ENCODE assay signal across 1 cellular context in genomic region chr15:41675337-41675736, GRCh38.
TF ChIP-seq lines count a peak whose summit lies in the region.

No MANE protein-coding gene starts in this region.

TF ChIP-seq in HepG2, 621 proteins besides CTCF, POLR2A, EP300 and RAD21 (continues in another document):
- no peak for TF ChIP-seq RBM39 (IDR thresholded peaks at IDR 0.05; ENCODE audit: low read depth, low read length, poor library complexity, severe bottlenecking)
- no peak for TF ChIP-seq ZNF550 (CRISPR knock-in tag; IDR thresholded peaks at IDR 0.05; ENCODE audit: borderline replicate concordance)
- no peak for TF ChIP-seq HNRNPL (IDR thresholded peaks at IDR 0.05; ENCODE audit: low read depth, low read length)
- TF ChIP-seq NR2F6 (IDR thresholded peaks at IDR 0.05), result peak; percentile 33; the same call in 1 of the 2 replicates
- TF ChIP-seq NR2F6 (CRISPR knock-in tag; IDR thresholded peaks at IDR 0.05), result peak; percentile 70
- no peak for TF ChIP-seq ZNF264 (CRISPR knock-in tag; IDR thresholded peaks at IDR 0.05)
- no peak for TF ChIP-seq MAFF (IDR thresholded peaks at IDR 0.05; ENCODE audit: low read depth, low read length)
- no peak for TF ChIP-seq ZNF570 (CRISPR knock-in tag; IDR thresholded peaks at IDR 0.05; ENCODE audit: borderline replicate concordance)
- TF ChIP-seq UBTF (CRISPR knock-in tag; IDR thresholded peaks at IDR 0.05), result no peak
- TF ChIP-seq GABPB1 (CRISPR knock-in tag; IDR thresholded peaks at IDR 0.05), result no peak
- 0 out of 2 replicates have a peak, but pooled peaks have one; percentile 56 for TF ChIP-seq ZNF205 (CRISPR knock-in tag; IDR thresholded peaks at IDR 0.05)
- no peak for TF ChIP-seq CHD4 (IDR thresholded peaks at IDR 0.05; ENCODE audit: borderline replicate concordance, low read length)
- TF ChIP-seq NFATC3 (CRISPR knock-in tag; IDR thresholded peaks at IDR 0.05), result no peak
- no peak for TF ChIP-seq HOXA9 (CRISPR knock-in tag; IDR thresholded peaks at IDR 0.05; ENCODE audit: borderline replicate concordance)
- no peak for TF ChIP-seq SALL2 (CRISPR knock-in tag; IDR thresholded peaks at IDR 0.05)
- TF ChIP-seq ZNF441 (CRISPR knock-in tag; IDR thresholded peaks at IDR 0.05; ENCODE audit: borderline replicate concordance), result no peak
- TF ChIP-seq ZNF121 (CRISPR knock-in tag; IDR thresholded peaks at IDR 0.05), result peak; percentile 94
- TF ChIP-seq ZNF101 (CRISPR knock-in tag; IDR thresholded peaks at IDR 0.05; ENCODE audit: borderline replicate concordance, low read depth), result no peak
- no peak for TF ChIP-seq ELF3 (CRISPR knock-in tag; IDR thresholded peaks at IDR 0.05)
- no peak for TF ChIP-seq SSRP1 (CRISPR knock-in tag; IDR thresholded peaks at IDR 0.05)
- TF ChIP-seq, protein P1, sequence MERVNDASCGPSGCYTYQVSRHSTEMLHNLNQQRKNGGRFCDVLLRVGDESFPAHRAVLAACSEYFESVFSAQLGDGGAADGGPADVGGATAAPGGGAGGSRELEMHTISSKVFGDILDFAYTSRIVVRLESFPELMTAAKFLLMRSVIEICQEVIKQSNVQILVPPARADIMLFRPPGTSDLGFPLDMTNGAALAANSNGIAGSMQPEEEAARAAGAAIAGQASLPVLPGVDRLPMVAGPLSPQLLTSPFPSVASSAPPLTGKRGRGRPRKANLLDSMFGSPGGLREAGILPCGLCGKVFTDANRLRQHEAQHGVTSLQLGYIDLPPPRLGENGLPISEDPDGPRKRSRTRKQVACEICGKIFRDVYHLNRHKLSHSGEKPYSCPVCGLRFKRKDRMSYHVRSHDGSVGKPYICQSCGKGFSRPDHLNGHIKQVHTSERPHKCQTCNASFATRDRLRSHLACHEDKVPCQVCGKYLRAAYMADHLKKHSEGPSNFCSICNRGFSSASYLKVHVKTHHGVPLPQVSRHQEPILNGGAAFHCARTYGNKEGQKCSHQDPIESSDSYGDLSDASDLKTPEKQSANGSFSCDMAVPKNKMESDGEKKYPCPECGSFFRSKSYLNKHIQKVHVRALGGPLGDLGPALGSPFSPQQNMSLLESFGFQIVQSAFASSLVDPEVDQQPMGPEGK (CRISPR knock-in tag; IDR thresholded peaks at IDR 0.05), result no peak
- no peak; the same call in 1 of the 2 replicates for TF ChIP-seq POGZ (CRISPR knock-in tag; IDR thresholded peaks at IDR 0.05)
- no peak for TF ChIP-seq ZNF414 (CRISPR knock-in tag; IDR thresholded peaks at IDR 0.05)
- TF ChIP-seq GATA4 (IDR thresholded peaks at IDR 0.05; ENCODE audit: borderline replicate concordance, low read depth), result no peak
- TF ChIP-seq ZNF17 (CRISPR knock-in tag; IDR thresholded peaks at IDR 0.05), result no peak
- TF ChIP-seq ZNF616 (CRISPR knock-in tag; IDR thresholded peaks at IDR 0.05; ENCODE audit: low read depth), result no peak
- no peak for TF ChIP-seq ZNF569 (CRISPR knock-in tag; IDR thresholded peaks at IDR 0.05; ENCODE audit: borderline replicate concordance)
- TF ChIP-seq, protein P2, sequence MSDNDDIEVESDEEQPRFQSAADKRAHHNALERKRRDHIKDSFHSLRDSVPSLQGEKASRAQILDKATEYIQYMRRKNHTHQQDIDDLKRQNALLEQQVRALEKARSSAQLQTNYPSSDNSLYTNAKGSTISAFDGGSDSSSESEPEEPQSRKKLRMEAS (IDR thresholded peaks at IDR 0.05), result no peak
- TF ChIP-seq, protein P3, sequence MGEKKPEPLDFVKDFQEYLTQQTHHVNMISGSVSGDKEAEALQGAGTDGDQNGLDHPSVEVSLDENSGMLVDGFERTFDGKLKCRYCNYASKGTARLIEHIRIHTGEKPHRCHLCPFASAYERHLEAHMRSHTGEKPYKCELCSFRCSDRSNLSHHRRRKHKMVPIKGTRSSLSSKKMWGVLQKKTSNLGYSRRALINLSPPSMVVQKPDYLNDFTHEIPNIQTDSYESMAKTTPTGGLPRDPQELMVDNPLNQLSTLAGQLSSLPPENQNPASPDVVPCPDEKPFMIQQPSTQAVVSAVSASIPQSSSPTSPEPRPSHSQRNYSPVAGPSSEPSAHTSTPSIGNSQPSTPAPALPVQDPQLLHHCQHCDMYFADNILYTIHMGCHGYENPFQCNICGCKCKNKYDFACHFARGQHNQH (CRISPR knock-in tag; IDR thresholded peaks at IDR 0.05), result no peak
- no peak for TF ChIP-seq NRL (CRISPR knock-in tag; IDR thresholded peaks at IDR 0.05; ENCODE audit: borderline replicate concordance)
- peak; percentile 75; the same call in 1 of the 2 replicates for TF ChIP-seq ZMYM3 (CRISPR knock-in tag; IDR thresholded peaks at IDR 0.05)
- no peak for TF ChIP-seq ZEB1 (IDR thresholded peaks at IDR 0.05; ENCODE audit: insufficient replicate concordance, low read depth)
- TF ChIP-seq ZNF775 (CRISPR knock-in tag; IDR thresholded peaks at IDR 0.05; ENCODE audit: borderline replicate concordance), result no peak
- TF ChIP-seq ZUFSP (CRISPR knock-in tag; IDR thresholded peaks at IDR 0.05; ENCODE audit: borderline replicate concordance), result no peak
- TF ChIP-seq, protein P4, sequence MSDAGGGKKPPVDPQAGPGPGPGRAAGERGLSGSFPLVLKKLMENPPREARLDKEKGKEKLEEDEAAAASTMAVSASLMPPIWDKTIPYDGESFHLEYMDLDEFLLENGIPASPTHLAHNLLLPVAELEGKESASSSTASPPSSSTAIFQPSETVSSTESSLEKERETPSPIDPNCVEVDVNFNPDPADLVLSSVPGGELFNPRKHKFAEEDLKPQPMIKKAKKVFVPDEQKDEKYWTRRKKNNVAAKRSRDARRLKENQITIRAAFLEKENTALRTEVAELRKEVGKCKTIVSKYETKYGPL (CRISPR knock-in tag; IDR thresholded peaks at IDR 0.05), result no peak
- TF ChIP-seq, protein P5, sequence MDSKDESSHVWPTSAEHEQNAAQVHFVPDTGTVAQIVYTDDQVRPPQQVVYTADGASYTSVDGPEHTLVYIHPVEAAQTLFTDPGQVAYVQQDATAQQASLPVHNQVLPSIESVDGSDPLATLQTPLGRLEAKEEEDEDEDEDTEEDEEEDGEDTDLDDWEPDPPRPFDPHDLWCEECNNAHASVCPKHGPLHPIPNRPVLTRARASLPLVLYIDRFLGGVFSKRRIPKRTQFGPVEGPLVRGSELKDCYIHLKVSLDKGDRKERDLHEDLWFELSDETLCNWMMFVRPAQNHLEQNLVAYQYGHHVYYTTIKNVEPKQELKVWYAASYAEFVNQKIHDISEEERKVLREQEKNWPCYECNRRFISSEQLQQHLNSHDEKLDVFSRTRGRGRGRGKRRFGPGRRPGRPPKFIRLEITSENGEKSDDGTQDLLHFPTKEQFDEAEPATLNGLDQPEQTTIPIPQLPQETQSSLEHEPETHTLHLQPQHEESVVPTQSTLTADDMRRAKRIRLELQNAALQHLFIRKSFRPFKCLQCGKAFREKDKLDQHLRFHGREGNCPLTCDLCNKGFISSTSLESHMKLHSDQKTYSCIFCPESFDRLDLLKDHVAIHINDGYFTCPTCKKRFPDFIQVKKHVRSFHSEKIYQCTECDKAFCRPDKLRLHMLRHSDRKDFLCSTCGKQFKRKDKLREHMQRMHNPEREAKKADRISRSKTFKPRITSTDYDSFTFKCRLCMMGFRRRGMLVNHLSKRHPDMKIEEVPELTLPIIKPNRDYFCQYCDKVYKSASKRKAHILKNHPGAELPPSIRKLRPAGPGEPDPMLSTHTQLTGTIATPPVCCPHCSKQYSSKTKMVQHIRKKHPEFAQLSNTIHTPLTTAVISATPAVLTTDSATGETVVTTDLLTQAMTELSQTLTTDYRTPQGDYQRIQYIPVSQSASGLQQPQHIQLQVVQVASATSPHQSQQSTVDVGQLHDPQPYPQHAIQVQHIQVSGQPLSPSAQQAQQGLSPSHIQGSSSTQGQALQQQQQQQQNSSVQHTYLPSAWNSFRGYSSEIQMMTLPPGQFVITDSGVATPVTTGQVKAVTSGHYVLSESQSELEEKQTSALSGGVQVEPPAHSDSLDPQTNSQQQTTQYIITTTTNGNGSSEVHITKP (CRISPR knock-in tag; IDR thresholded peaks at IDR 0.05; ENCODE audit: low read depth), result no peak
- TF ChIP-seq ZNF75D (CRISPR knock-in tag; IDR thresholded peaks at IDR 0.05; ENCODE audit: borderline replicate concordance), result no peak
- no peak for TF ChIP-seq KMT2B (CRISPR knock-in tag; IDR thresholded peaks at IDR 0.05)
- no peak for TF ChIP-seq MEIS1 (CRISPR knock-in tag; IDR thresholded peaks at IDR 0.05; ENCODE audit: borderline replicate concordance)
- TF ChIP-seq SKI (IDR thresholded peaks at IDR 0.05; ENCODE audit: partially characterized antibody), result peak; percentile 21
- TF ChIP-seq, protein P6, sequence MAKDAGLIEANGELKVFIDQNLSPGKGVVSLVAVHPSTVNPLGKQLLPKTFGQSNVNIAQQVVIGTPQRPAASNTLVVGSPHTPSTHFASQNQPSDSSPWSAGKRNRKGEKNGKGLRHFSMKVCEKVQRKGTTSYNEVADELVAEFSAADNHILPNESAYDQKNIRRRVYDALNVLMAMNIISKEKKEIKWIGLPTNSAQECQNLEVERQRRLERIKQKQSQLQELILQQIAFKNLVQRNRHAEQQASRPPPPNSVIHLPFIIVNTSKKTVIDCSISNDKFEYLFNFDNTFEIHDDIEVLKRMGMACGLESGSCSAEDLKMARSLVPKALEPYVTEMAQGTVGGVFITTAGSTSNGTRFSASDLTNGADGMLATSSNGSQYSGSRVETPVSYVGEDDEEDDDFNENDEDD (CRISPR knock-in tag; IDR thresholded peaks at IDR 0.05; ENCODE audit: borderline replicate concordance), result no peak
- no peak for TF ChIP-seq RCOR2 (CRISPR knock-in tag; IDR thresholded peaks at IDR 0.05)
- no peak for TF ChIP-seq SP2 (CRISPR knock-in tag; IDR thresholded peaks at IDR 0.05)
- TF ChIP-seq ZMYM4 (CRISPR knock-in tag; IDR thresholded peaks at IDR 0.05), result no peak
- TF ChIP-seq, protein P7, sequence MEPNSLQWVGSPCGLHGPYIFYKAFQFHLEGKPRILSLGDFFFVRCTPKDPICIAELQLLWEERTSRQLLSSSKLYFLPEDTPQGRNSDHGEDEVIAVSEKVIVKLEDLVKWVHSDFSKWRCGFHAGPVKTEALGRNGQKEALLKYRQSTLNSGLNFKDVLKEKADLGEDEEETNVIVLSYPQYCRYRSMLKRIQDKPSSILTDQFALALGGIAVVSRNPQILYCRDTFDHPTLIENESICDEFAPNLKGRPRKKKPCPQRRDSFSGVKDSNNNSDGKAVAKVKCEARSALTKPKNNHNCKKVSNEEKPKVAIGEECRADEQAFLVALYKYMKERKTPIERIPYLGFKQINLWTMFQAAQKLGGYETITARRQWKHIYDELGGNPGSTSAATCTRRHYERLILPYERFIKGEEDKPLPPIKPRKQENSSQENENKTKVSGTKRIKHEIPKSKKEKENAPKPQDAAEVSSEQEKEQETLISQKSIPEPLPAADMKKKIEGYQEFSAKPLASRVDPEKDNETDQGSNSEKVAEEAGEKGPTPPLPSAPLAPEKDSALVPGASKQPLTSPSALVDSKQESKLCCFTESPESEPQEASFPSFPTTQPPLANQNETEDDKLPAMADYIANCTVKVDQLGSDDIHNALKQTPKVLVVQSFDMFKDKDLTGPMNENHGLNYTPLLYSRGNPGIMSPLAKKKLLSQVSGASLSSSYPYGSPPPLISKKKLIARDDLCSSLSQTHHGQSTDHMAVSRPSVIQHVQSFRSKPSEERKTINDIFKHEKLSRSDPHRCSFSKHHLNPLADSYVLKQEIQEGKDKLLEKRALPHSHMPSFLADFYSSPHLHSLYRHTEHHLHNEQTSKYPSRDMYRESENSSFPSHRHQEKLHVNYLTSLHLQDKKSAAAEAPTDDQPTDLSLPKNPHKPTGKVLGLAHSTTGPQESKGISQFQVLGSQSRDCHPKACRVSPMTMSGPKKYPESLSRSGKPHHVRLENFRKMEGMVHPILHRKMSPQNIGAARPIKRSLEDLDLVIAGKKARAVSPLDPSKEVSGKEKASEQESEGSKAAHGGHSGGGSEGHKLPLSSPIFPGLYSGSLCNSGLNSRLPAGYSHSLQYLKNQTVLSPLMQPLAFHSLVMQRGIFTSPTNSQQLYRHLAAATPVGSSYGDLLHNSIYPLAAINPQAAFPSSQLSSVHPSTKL (CRISPR knock-in tag; IDR thresholded peaks at IDR 0.05), result no peak
